15 cellular contexts compared by ENCODE assay signal in genomic region chr1:6544831-6545230, GRCh38. TPM values are rescaled to one million over a fixed set of nuclear protein-coding genes. Genes with fewer than 3 reads are reported as not detected.
A peak's percentile ranks its signal among the peaks of the same experiment; 100 is the strongest.
DNase-seq lines count a peak whose midpoint lies in the region; ATAC-seq and TF ChIP-seq lines count a peak whose summit lies in the region.
"Had no signal": no experiment of that assay in that cellular context is flagged by ENCODE, and none has a peak within 500 bp of the region (broad histone marks: within the 10 kb centered on the region; RNA-seq: fewer than 3 reads in every experiment).

No MANE protein-coding gene starts in this region.

- no peaks in the 10 kb centered on the region for H3K9me3 ChIP-seq in RWPE2 (ENCODE audit: severe bottlenecking)
- H3K9me3 ChIP-seq: colonic mucosa, psoas muscle, testis had no signal

- no peak for TF ChIP-seq CTCF in RWPE2 (IDR thresholded peaks at IDR 0.05; ENCODE audit: poor library complexity, severe bottlenecking)

- peak overlapping the region; percentile 90 for H3K27ac Mint-ChIP-seq in activated CD4-positive, alpha-beta T cell treated with anti-CD3 and anti-CD28 coated beads, Interleukin-2, amount 10 ng/mL, durations not matched to agents 7 days and 5 days
- peak overlapping the region; percentile 74 for H3K27ac Mint-ChIP-seq in central memory CD8-positive, alpha-beta T cell (ENCODE audit: low read depth)

- H3K27me3 Mint-ChIP-seq in activated CD4-positive, alpha-beta T cell treated with anti-CD3 and anti-CD28 coated beads, Interleukin-2, amount 10 ng/mL, durations not matched to agents 7 days and 5 days: no peaks in the 10 kb centered on the region
- H3K27me3 Mint-ChIP-seq in central memory CD8-positive, alpha-beta T cell: no peaks in the 10 kb centered on the region

- POLR2A ChIA-PET in activated CD4-positive, alpha-beta T cell treated with anti-CD3 and anti-CD28 coated beads, Interleukin-2, amount 10 ng/mL, durations not matched to agents 7 days and 5 days (lab: Charles Lee): no interaction called here

- H3K4me3 ChIP-seq in RWPE2 (ENCODE audit: severe bottlenecking): no peak overlapping the region
- H3K4me3 ChIP-seq: colonic mucosa, psoas muscle, testis had no signal

- peak overlapping the region; percentile 79 for H3K27ac ChIP-seq in RWPE2 (ENCODE audit: poor library complexity, severe bottlenecking)
- H3K27ac ChIP-seq: colonic mucosa, psoas muscle, testis had no signal

- H3K9me3 Mint-ChIP-seq in activated CD4-positive, alpha-beta T cell treated with anti-CD3 and anti-CD28 coated beads, Interleukin-2, amount 10 ng/mL, durations not matched to agents 7 days and 5 days: no peaks in the 10 kb centered on the region
- H3K9me3 Mint-ChIP-seq in central memory CD8-positive, alpha-beta T cell: no peaks in the 10 kb centered on the region

- CTCF ChIA-PET in activated CD4-positive, alpha-beta T cell treated with anti-CD3 and anti-CD28 coated beads, Interleukin-2, amount 10 ng/mL, durations not matched to agents 7 days and 5 days (lab: Charles Lee): no interaction called here

- ATAC-seq in RWPE2 (ENCODE audit: low read depth): peak; percentile 70; the same call in 2 of the 3 replicates
- no peak for ATAC-seq in central memory CD8-positive, alpha-beta T cell (replicated peaks; ENCODE audit: extremely low read depth, poor library complexity, severe bottlenecking)
- ATAC-seq in HG03442 (IDR thresholded peaks at IDR 0.05; ENCODE audit: unreplicated experiment): no peak
- ATAC-seq: psoas muscle had no signal

- no peaks in the 10 kb centered on the region for H3K27me3 ChIP-seq in RWPE2 (ENCODE audit: insufficient read depth, poor library complexity, severe bottlenecking)
- H3K27me3 ChIP-seq: colonic mucosa, testis had no signal

- DNase-seq in activated CD4-positive, alpha-beta T cell treated with anti-CD3 and anti-CD28 coated beads, Interleukin-2, amount 10 ng/mL, durations not matched to agents 7 days and 5 days: no peak
- DNase-seq in activated CD4-positive, alpha-beta T cell treated with anti-CD3 and anti-CD28 coated beads, Interleukin-2, amount 50 U/mL, for 1 hour: no peak
- DNase-seq in RWPE2 (ENCODE audit: low spot score): no peak
- DNase-seq in central memory CD8-positive, alpha-beta T cell (ENCODE audit: low spot score in 2 of 2): no peak
- DNase-seq in renal cortical epithelial cell (ENCODE audit: low read depth): peak; percentile 24
- no peak for DNase-seq in effector CD4-positive, alpha-beta T cell
- no peak for DNase-seq in NCI-H524 treated with DMSO at 0.1 percent for 48 hours (lab: John Stamatoyannopoulos, UW)
- DNase-seq: ACHN, colonic mucosa, head of caudate nucleus, NCI-H1436, NCI-H82, psoas muscle, testis had no signal

- no peak overlapping the region for H3K4me3 Mint-ChIP-seq in activated CD4-positive, alpha-beta T cell treated with anti-CD3 and anti-CD28 coated beads, Interleukin-2, amount 10 ng/mL, durations not matched to agents 7 days and 5 days
- H3K4me3 Mint-ChIP-seq in central memory CD8-positive, alpha-beta T cell: no peak overlapping the region

- peaks cover 82% of the 10 kb centered on the region for H3K36me3 ChIP-seq in RWPE2 (ENCODE audit: low read depth)

- H3K4me1 ChIP-seq in RWPE2 (ENCODE audit: insufficient read depth, poor library complexity, severe bottlenecking): peaks cover 21% of the 10 kb centered on the region
- H3K4me1 ChIP-seq: colonic mucosa, psoas muscle, testis had no signal

- H3K36me3 Mint-ChIP-seq in activated CD4-positive, alpha-beta T cell treated with anti-CD3 and anti-CD28 coated beads, Interleukin-2, amount 10 ng/mL, durations not matched to agents 7 days and 5 days (ENCODE audit: low read depth): peaks cover 58% of the 10 kb centered on the region
- peaks cover 62% of the 10 kb centered on the region for H3K36me3 Mint-ChIP-seq in central memory CD8-positive, alpha-beta T cell (ENCODE audit: insufficient read depth)

- peaks cover 26% of the 10 kb centered on the region for H3K4me1 Mint-ChIP-seq in activated CD4-positive, alpha-beta T cell treated with anti-CD3 and anti-CD28 coated beads, Interleukin-2, amount 10 ng/mL, durations not matched to agents 7 days and 5 days
- H3K4me1 Mint-ChIP-seq in central memory CD8-positive, alpha-beta T cell: peaks cover 19% of the 10 kb centered on the region

RNA-seq across cellular contexts. Expression of gene NOL9, which starts 9.5 kb away (rescaled TPM):
- total RNA-seq in activated CD4-positive, alpha-beta T cell treated with anti-CD3 and anti-CD28 coated beads, Interleukin-2, amount 10 ng/mL, durations not matched to agents 7 days and 5 days: 10 to 100 TPM; 42.7 to 44.5 TPM
- 22.9 and 31.3 TPM in 2 replicates for total RNA-seq in renal cortical epithelial cell

RNA-seq across cellular contexts. Expression of gene TAS1R1, which starts 10.3 kb away (rescaled TPM):
- total RNA-seq in activated CD4-positive, alpha-beta T cell treated with anti-CD3 and anti-CD28 coated beads, Interleukin-2, amount 10 ng/mL, durations not matched to agents 7 days and 5 days: not detected
- not detected in 2 replicates for total RNA-seq in renal cortical epithelial cell
- total RNA-seq: colonic mucosa, psoas muscle had no signal

RNA-seq across cellular contexts. Expression of gene ZBTB48, which starts 35.0 kb away (rescaled TPM):
- total RNA-seq in activated CD4-positive, alpha-beta T cell treated with anti-CD3 and anti-CD28 coated beads, Interleukin-2, amount 10 ng/mL, durations not matched to agents 7 days and 5 days: 10 to 100 TPM; 40.4 to 42.9 TPM
- total RNA-seq in renal cortical epithelial cell: 19.3 and 21.2 TPM in 2 replicates

RNA-seq across cellular contexts. Expression of gene PLEKHG5, which starts 53.4 kb away (rescaled TPM):
- 1 to 10 TPM; 1.3 to 1.8 TPM for total RNA-seq in activated CD4-positive, alpha-beta T cell treated with anti-CD3 and anti-CD28 coated beads, Interleukin-2, amount 10 ng/mL, durations not matched to agents 7 days and 5 days
- total RNA-seq in renal cortical epithelial cell: 22.2 and 22.6 TPM in 2 replicates

RNA-seq across cellular contexts. Expression of gene KLHL21, which starts 57.8 kb away (rescaled TPM):
- total RNA-seq in activated CD4-positive, alpha-beta T cell treated with anti-CD3 and anti-CD28 coated beads, Interleukin-2, amount 10 ng/mL, durations not matched to agents 7 days and 5 days: 10 to 100 TPM; 17.3 to 20.0 TPM
- 29.5 and 59.7 TPM in 2 replicates for total RNA-seq in renal cortical epithelial cell
